Comparison of ENCODE assay signal across 2 cellular contexts in the genomic region with DNA sequence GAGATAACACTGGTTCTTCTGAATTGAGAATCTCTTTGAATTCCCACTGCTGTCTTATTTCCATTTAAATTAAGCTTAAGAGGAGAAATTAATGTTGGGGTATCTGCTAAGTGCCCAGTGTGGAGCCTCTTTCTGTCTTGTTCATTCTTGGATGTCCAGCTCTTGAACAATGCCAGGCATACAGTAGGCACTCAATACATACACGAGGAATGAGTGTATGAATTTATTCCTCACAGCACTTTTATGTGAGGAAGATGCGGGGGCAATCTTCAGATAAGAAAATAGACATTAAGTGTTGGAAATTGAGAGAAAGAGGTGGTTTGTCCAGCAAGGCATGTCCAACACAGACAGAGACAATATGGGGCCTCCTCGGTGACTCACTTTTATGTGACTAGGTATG.
TF ChIP-seq lines count a peak whose summit lies in the region.

No MANE protein-coding gene starts in this region.

TF ChIP-seq in HCT116, 20 proteins besides CTCF, POLR2A, EP300 and RAD21 (continued from another document):
- TF ChIP-seq, protein P1, sequence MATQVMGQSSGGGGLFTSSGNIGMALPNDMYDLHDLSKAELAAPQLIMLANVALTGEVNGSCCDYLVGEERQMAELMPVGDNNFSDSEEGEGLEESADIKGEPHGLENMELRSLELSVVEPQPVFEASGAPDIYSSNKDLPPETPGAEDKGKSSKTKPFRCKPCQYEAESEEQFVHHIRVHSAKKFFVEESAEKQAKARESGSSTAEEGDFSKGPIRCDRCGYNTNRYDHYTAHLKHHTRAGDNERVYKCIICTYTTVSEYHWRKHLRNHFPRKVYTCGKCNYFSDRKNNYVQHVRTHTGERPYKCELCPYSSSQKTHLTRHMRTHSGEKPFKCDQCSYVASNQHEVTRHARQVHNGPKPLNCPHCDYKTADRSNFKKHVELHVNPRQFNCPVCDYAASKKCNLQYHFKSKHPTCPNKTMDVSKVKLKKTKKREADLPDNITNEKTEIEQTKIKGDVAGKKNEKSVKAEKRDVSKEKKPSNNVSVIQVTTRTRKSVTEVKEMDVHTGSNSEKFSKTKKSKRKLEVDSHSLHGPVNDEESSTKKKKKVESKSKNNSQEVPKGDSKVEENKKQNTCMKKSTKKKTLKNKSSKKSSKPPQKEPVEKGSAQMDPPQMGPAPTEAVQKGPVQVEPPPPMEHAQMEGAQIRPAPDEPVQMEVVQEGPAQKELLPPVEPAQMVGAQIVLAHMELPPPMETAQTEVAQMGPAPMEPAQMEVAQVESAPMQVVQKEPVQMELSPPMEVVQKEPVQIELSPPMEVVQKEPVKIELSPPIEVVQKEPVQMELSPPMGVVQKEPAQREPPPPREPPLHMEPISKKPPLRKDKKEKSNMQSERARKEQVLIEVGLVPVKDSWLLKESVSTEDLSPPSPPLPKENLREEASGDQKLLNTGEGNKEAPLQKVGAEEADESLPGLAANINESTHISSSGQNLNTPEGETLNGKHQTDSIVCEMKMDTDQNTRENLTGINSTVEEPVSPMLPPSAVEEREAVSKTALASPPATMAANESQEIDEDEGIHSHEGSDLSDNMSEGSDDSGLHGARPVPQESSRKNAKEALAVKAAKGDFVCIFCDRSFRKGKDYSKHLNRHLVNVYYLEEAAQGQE (IDR thresholded peaks at IDR 0.05; ENCODE audit: low read depth), result no peak
- TF ChIP-seq POLR2AphosphoS5 (IDR thresholded peaks at IDR 0.05; ENCODE audit: low read depth, low read length), result no peak
- TF ChIP-seq FOSL1 (IDR thresholded peaks at IDR 0.05; ENCODE audit: low read depth), result no peak
- TF ChIP-seq, protein P2, sequence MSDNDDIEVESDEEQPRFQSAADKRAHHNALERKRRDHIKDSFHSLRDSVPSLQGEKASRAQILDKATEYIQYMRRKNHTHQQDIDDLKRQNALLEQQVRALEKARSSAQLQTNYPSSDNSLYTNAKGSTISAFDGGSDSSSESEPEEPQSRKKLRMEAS (IDR thresholded peaks at IDR 0.05), result no peak

TF ChIP-seq in SK-N-SH treated with all-trans-retinoic acid at 6 μM for 48 hours, 23 proteins besides CTCF, POLR2A, EP300 and RAD21 (continued from another document):
- TF ChIP-seq, protein P3, sequence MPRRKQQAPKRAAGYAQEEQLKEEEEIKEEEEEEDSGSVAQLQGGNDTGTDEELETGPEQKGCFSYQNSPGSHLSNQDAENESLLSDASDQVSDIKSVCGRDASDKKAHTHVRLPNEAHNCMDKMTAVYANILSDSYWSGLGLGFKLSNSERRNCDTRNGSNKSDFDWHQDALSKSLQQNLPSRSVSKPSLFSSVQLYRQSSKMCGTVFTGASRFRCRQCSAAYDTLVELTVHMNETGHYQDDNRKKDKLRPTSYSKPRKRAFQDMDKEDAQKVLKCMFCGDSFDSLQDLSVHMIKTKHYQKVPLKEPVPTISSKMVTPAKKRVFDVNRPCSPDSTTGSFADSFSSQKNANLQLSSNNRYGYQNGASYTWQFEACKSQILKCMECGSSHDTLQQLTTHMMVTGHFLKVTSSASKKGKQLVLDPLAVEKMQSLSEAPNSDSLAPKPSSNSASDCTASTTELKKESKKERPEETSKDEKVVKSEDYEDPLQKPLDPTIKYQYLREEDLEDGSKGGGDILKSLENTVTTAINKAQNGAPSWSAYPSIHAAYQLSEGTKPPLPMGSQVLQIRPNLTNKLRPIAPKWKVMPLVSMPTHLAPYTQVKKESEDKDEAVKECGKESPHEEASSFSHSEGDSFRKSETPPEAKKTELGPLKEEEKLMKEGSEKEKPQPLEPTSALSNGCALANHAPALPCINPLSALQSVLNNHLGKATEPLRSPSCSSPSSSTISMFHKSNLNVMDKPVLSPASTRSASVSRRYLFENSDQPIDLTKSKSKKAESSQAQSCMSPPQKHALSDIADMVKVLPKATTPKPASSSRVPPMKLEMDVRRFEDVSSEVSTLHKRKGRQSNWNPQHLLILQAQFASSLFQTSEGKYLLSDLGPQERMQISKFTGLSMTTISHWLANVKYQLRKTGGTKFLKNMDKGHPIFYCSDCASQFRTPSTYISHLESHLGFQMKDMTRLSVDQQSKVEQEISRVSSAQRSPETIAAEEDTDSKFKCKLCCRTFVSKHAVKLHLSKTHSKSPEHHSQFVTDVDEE (CRISPR knock-in tag; IDR thresholded peaks at IDR 0.05), result no peak
- no peak for TF ChIP-seq ZNF70 (CRISPR knock-in tag; IDR thresholded peaks at IDR 0.05)
- no peak for TF ChIP-seq ZNF8 (CRISPR knock-in tag; IDR thresholded peaks at IDR 0.05)
